36 cellular contexts compared by ENCODE assay signal in genomic region chr2:157228946-157229345, GRCh38. TPM values are rescaled to one million over a fixed set of nuclear protein-coding genes. Genes with fewer than 3 reads are reported as not detected.
"Had no signal": no experiment of that assay in that cellular context is flagged by ENCODE, and none has a peak within 500 bp of the region (broad histone marks: within the 10 kb centered on the region; RNA-seq: fewer than 3 reads in every experiment).

No MANE protein-coding gene starts in this region.

- H3K36me3 Mint-ChIP-seq: activated CD4-positive, alpha-beta memory T cell treated with anti-CD3 and anti-CD28 coated beads for 36 hours; activated naive CD4-positive, alpha-beta T cell treated with anti-CD3 and anti-CD28 coated beads, Interleukin-2, amount 50 U/mL, for 72 hours; brain had no signal

- H3K4me1 ChIP-seq: Peyer's patch had no signal

- H3K9me3 ChIP-seq: adrenal gland, Peyer's patch had no signal

- DNase-seq: activated B cell treated with CpG ODN at 0.5 μM for 24 hours; activated CD4-positive, alpha-beta memory T cell treated with anti-CD3 and anti-CD28 coated beads for 36 hours; activated CD4-positive, alpha-beta T cell treated with anti-CD3 and anti-CD28 coated beads for 4 hours; activated CD4-positive, alpha-beta T cell treated with anti-CD3 and anti-CD28 coated beads, Interleukin-2, amount 50 U/mL, for 1 hour; activated CD4-positive, CD25-positive, alpha-beta regulatory T cell treated with anti-CD3 and anti-CD28 coated beads, Interleukin-2, amount 50 U/mL, for 72 hours; activated CD8-positive, alpha-beta memory T cell treated with anti-CD3 and anti-CD28 coated beads, Interleukin-2, amount 50 U/mL, for 4 hours; activated gamma-delta T cell treated with Interleukin-2 at 50 U/mL for 16 hours; activated naive CD4-positive, alpha-beta T cell treated with anti-CD3 and anti-CD28 coated beads for 36 hours; activated T-cell treated with anti-CD3 and anti-CD28 coated beads for 4 hours; activated T-cell treated with anti-CD3 and anti-CD28 coated beads, Interleukin-2, amount 50 U/mL, for 4 hours; caudate nucleus; cerebellar nuclear complex; MM.1S; MV-4-11; NCI-H1092 treated with DMSO at 0.1 percent for 48 hours; NCI-H1417; NCI-H146; NCI-H187; NCI-H2029 treated with DMSO at 0.1 percent for 48 hours; NCI-H2107; NCI-H2171; NCI-H510A treated with DMSO at 0.1 percent for 48 hours; NCI-H69; Peyer's patch; RPMI8226; SIG-M5; T1000 had no signal

- H3K27ac ChIP-seq: adrenal gland, Peyer's patch, VCaP had no signal

- H3K9me3 Mint-ChIP-seq: activated naive CD4-positive, alpha-beta T cell treated with anti-CD3 and anti-CD28 coated beads for 36 hours; activated naive CD4-positive, alpha-beta T cell treated with anti-CD3 and anti-CD28 coated beads, Interleukin-2, amount 50 U/mL, for 72 hours; activated T-cell treated with anti-CD3 and anti-CD28 coated beads, Interleukin-2, amount 50 U/mL, for 4 hours; activated T-helper 1 cell treated with anti-CD3 and anti-CD28 coated beads, Interleukin-12 subunit alpha, Interleukin-12 subunit beta, Interleukin-2, Interleukin-4 antibody, amounts not matched to agents 30 ng/mL and 10 ng/mL and 1 ng/mL, durations not matched to agents 14 hours and 24 hours and 36 hours had no signal

- ATAC-seq: activated naive CD4-positive, alpha-beta T cell treated with anti-CD3 and anti-CD28 coated beads, Interleukin-2, amount 50 U/mL, for 72 hours; activated T-cell treated with anti-CD3 and anti-CD28 coated beads, Interleukin-2, amount 50 U/mL, for 4 hours had no signal

- H3K4me3 ChIP-seq: adrenal gland, Peyer's patch had no signal

- FAIRE-seq: bronchial epithelial cell had no signal

- H3K27me3 Mint-ChIP-seq: brain had no signal

- H3K4me1 Mint-ChIP-seq: activated B cell treated with CpG ODN at 0.5 μM for 24 hours, brain had no signal

- H3K36me3 ChIP-seq: adrenal gland, Peyer's patch had no signal

- H3K27me3 ChIP-seq: adrenal gland, Peyer's patch had no signal

- H3K4me3 Mint-ChIP-seq: activated B cell treated with CpG ODN at 0.5 μM for 24 hours; activated CD4-positive, alpha-beta memory T cell treated with anti-CD3 and anti-CD28 coated beads for 36 hours; activated naive CD4-positive, alpha-beta T cell treated with anti-CD3 and anti-CD28 coated beads for 36 hours; activated T-cell treated with anti-CD3 and anti-CD28 coated beads, Interleukin-2, amount 50 U/mL, for 4 hours; activated T-helper 1 cell treated with anti-CD3 and anti-CD28 coated beads, Interleukin-12 subunit alpha, Interleukin-12 subunit beta, Interleukin-2, Interleukin-4 antibody, amounts not matched to agents 30 ng/mL and 10 ng/mL and 1 ng/mL, durations not matched to agents 14 hours and 24 hours and 36 hours; brain had no signal

- H3K27ac Mint-ChIP-seq: activated B cell treated with CpG ODN at 0.5 μM for 24 hours; activated CD4-positive, alpha-beta memory T cell treated with anti-CD3 and anti-CD28 coated beads for 36 hours; activated naive CD4-positive, alpha-beta T cell treated with anti-CD3 and anti-CD28 coated beads for 36 hours; activated naive CD4-positive, alpha-beta T cell treated with anti-CD3 and anti-CD28 coated beads, Interleukin-2, amount 50 U/mL, for 72 hours; activated T-helper 1 cell treated with anti-CD3 and anti-CD28 coated beads, Interleukin-12 subunit alpha, Interleukin-12 subunit beta, Interleukin-2, Interleukin-4 antibody, amounts not matched to agents 30 ng/mL and 10 ng/mL and 1 ng/mL, durations not matched to agents 14 hours and 24 hours and 36 hours; brain had no signal

RNA-seq across cellular contexts. Expression of gene GALNT5, which starts 28.6 kb away (rescaled TPM):
- total RNA-seq: activated B cell treated with CpG ODN at 0.5 μM for 24 hours; activated CD4-positive, alpha-beta memory T cell treated with anti-CD3 and anti-CD28 coated beads for 36 hours; activated naive CD4-positive, alpha-beta T cell treated with anti-CD3 and anti-CD28 coated beads for 36 hours; activated T-helper 1 cell treated with anti-CD3 and anti-CD28 coated beads, Interleukin-12 subunit alpha, Interleukin-12 subunit beta, Interleukin-2, Interleukin-4 antibody, amounts not matched to agents 30 ng/mL and 10 ng/mL and 1 ng/mL, durations not matched to agents 14 hours and 24 hours and 36 hours; SK-MEL-5; T-helper 1 cell treated with Interleukin-12 subunit alpha and Interleukin-12 subunit beta and Interleukin-4 antibody, amounts not matched to agents 30 ng/mL and 1 ng/mL, for 36 hours; T-helper 2 cell treated with Interferon-gamma antibody and Interleukin-4, amounts not matched to agents 100 ng/mL and 5 ng/mL, for 36 hours had no signal
